ENCODE assay signal across 8 cellular contexts in genomic region chrX:68828740-68829593, GRCh38. TPM values are rescaled to one million over a fixed set of nuclear protein-coding genes. Genes with fewer than 3 reads are reported as not detected.
DNase-seq lines count a peak whose midpoint lies in the region; TF ChIP-seq lines count a peak whose summit lies in the region.

Gene EFNB1, plus strand, starts transcription at chrX:68829021. Its CDS starts 756 bp downstream, at chrX:68829777.

- H3K36me3 Mint-ChIP-seq in activated naive CD8-positive, alpha-beta T cell: no peaks in the 10 kb centered on the region

- H2AFZ ChIP-seq in SK-N-SH (ENCODE audit: low read depth): peak within 1 kb of the TSS; percentile 88; the same call in 1 of the 2 replicates
- peak within 1 kb of the TSS; percentile 22 for H2AFZ ChIP-seq in osteoblast (ENCODE audit: low read length)

- H3K9ac ChIP-seq in SK-N-SH: peak within 1 kb of the TSS; percentile 44

- no peaks in the 10 kb centered on the region for H3K36me3 ChIP-seq in SK-N-SH (replicated peaks in 1 of 2; ENCODE audit: control insufficient read depth in 1 of 2, insufficient read depth in 2 of 2, low read length in 1 of 2)
- no peaks in the 10 kb centered on the region for H3K36me3 ChIP-seq in osteoblast (ENCODE audit: insufficient read depth, low read length)
- H3K36me3 ChIP-seq in testis (ENCODE audit: low read depth, missing control alignments): no peaks in the 10 kb centered on the region

- TF ChIP-seq RAD21 in SK-N-SH (IDR thresholded peaks at IDR 0.05; ENCODE audit: low read length): peak; percentile 3; the same call in 1 of the 2 replicates

- H4K20me1 ChIP-seq in SK-N-SH (ENCODE audit: insufficient read depth) (peaks cover 2% of the 10 kb centered on the region; the same call in 1 of the 2 replicates), osteoblast (ENCODE audit: insufficient read depth, low read length) (peaks cover 18% of the 10 kb centered on the region)

- H3K79me2 ChIP-seq in SK-N-SH (ENCODE audit: insufficient read depth) (no peaks in the 10 kb centered on the region), osteoblast (ENCODE audit: insufficient read depth, low read length) (peaks cover 25% of the 10 kb centered on the region)

- no peak for TF ChIP-seq CTCF in NB4 (IDR thresholded peaks at IDR 0.05; ENCODE audit: low read depth, low read length)
- TF ChIP-seq CTCF in SK-N-SH (IDR thresholded peaks at IDR 0.05): no peak
- no peak for TF ChIP-seq CTCF in osteoblast (IDR thresholded peaks at IDR 0.05; ENCODE audit: extremely low read depth, low read depth, low read length)
- no peak for TF ChIP-seq CTCF in testis (IDR thresholded peaks at IDR 0.05)

- CTCF ChIA-PET in HEK293T (lab: Yijun Ruan, JAX): interaction anchor here (0.6 to 3.2 kb wide), 25 partner anchors 16 to 559 kb away, joined by 3 to 54 read pairs (median 5); no protein-coding TSS in a partner anchor
- CTCF ChIA-PET in SK-N-SH (lab: Yijun Ruan, JAX): interaction anchor here (0.6 to 6.6 kb wide), 35 partner anchors 13 to 632 kb away, joined by 3 to 95 read pairs (median 9); no protein-coding TSS in a partner anchor

- TF ChIP-seq POLR2A in NB4 (IDR thresholded peaks at IDR 0.05; ENCODE audit: extremely low read depth, insufficient read length): peak; percentile 38
- TF ChIP-seq POLR2A in testis (IDR thresholded peaks at IDR 0.05): peak; percentile 90

- no peaks in the 10 kb centered on the region for H3F3A ChIP-seq in SK-N-SH (replicated peaks; ENCODE audit: insufficient read depth)

- peaks cover 18% of the 10 kb centered on the region for H3K4me1 Mint-ChIP-seq in activated naive CD8-positive, alpha-beta T cell (ENCODE audit: low read depth)

- intact Hi-C loops in testis (cut with DNase I; ENCODE audit: low total_unique reads): no loop called here

- no peaks in the 10 kb centered on the region for H3K27me3 Mint-ChIP-seq in activated naive CD8-positive, alpha-beta T cell

- peak within 1 kb of the TSS; percentile 90 for H3K4me3 Mint-ChIP-seq in activated naive CD8-positive, alpha-beta T cell

- H3K4me1 ChIP-seq in SK-N-SH (ENCODE audit: control insufficient read depth in 1 of 2, insufficient read depth in 2 of 2, low read depth in 1 of 2, low read length in 1 of 2) (peaks cover 0 to 9% of the 10 kb centered on the region in 2 experiments; a peak in 1 of 4 replicates), osteoblast (ENCODE audit: insufficient read depth, low read length) (peaks cover 3% of the 10 kb centered on the region), testis (no peaks in the 10 kb centered on the region)

- H3K27ac Mint-ChIP-seq in activated naive CD8-positive, alpha-beta T cell: peak within 1 kb of the TSS; percentile 19

- POLR2A ChIA-PET in HEK293T (lab: Yijun Ruan, JAX): interaction anchor here (0.7 to 3.3 kb wide), 41 partner anchors 8 to 562 kb away, joined by 3 to 26 read pairs (median 4); partner anchors contain the start of gene PJA1
- POLR2A ChIA-PET in SK-N-SH (lab: Yijun Ruan, JAX): interaction anchor here (0.8 to 3.2 kb wide), 21 partner anchors 8 to 409 kb away, joined by 3 to 26 read pairs (median 4); partner anchors contain the start of gene PJA1

- DNase-seq in GM04503 (ENCODE audit: low read depth) (peak; percentile 67), HEK293T (ENCODE audit: extremely low spot score) (peak; percentile 85), NB4 (ENCODE audit: low read depth) (peak; percentile 94), SK-N-SH (peak; percentile 87), glomerular visceral epithelial cell (ENCODE audit: extremely low spot score) (peak; percentile 94), osteoblast (ENCODE audit: insufficient read length, low spot score, missing footprints) (peak; percentile 97), testis (peak; percentile 95)

- no peaks in the 10 kb centered on the region for H3K9me2 ChIP-seq in SK-N-SH

- no peak for TF ChIP-seq EP300 in SK-N-SH (IDR thresholded peaks at IDR 0.05; ENCODE audit: borderline replicate concordance in 1 of 2, low read depth in 1 of 2, low read length in 1 of 2)

- no peaks in the 10 kb centered on the region for H3K9me3 Mint-ChIP-seq in activated naive CD8-positive, alpha-beta T cell (ENCODE audit: low read depth)

- H3K4me3 ChIP-seq in NB4 (ENCODE audit: low read depth, low read length): peak within 1 kb of the TSS; percentile 43
- peak within 1 kb of the TSS; percentile 61 to 62 for H3K4me3 ChIP-seq in SK-N-SH (ENCODE audit: low read depth in 2 of 2, low read length in 1 of 2)
- peak within 1 kb of the TSS; percentile 77 for H3K4me3 ChIP-seq in osteoblast (ENCODE audit: insufficient read depth, low read length)
- H3K4me3 ChIP-seq in testis: peak within 1 kb of the TSS; percentile 70 to 83

- peak within 1 kb of the TSS; percentile 81 for H3K4me2 ChIP-seq in SK-N-SH
- H3K4me2 ChIP-seq in osteoblast (ENCODE audit: insufficient read depth, low read length): peak within 1 kb of the TSS; percentile 76

- H3K9me3 ChIP-seq in SK-N-SH (no peaks in the 10 kb centered on the region), osteoblast (ENCODE audit: low read depth, low read length) (no peaks in the 10 kb centered on the region), testis (no peaks in the 10 kb centered on the region)

- peak within 1 kb of the TSS in 1 of 2 experiments; percentile 58; a peak in 1 of 4 replicates for H3K27ac ChIP-seq in SK-N-SH (ENCODE audit: low read depth in 2 of 2, low read length in 1 of 2)
- H3K27ac ChIP-seq in osteoblast (ENCODE audit: low read depth, low read length): peak within 1 kb of the TSS; percentile 3
- peak within 1 kb of the TSS; percentile 50 to 78 for H3K27ac ChIP-seq in testis

- WGBS in SK-N-SH (ENCODE audit: low lambda C conversion rate): 30% methylated on average over 10 of the region's 82 CpGs
- 0 to 1% methylated on average over 2 to 17 of the region's 82 CpGs for whole genome bisulfite sequencing in testis, 2 donors

- H3K27me3 ChIP-seq in SK-N-SH (ENCODE audit: insufficient read depth) (peaks cover 15% of the 10 kb centered on the region; the same call in 1 of the 2 replicates), osteoblast (ENCODE audit: insufficient read depth, low read length) (peaks cover 19% of the 10 kb centered on the region), testis (no peaks in the 10 kb centered on the region)

TF ChIP-seq in HEK293T, 16 proteins besides CTCF, POLR2A, EP300 and RAD21:
- TF ChIP-seq PKNOX1 (IDR thresholded peaks at IDR 0.05): no peak
- no peak for TF ChIP-seq TARDBP (IDR thresholded peaks at IDR 0.05)
- no peak for TF ChIP-seq FOXM1 (IDR thresholded peaks at IDR 0.05; ENCODE audit: borderline replicate concordance)
- no peak for TF ChIP-seq SUZ12 (IDR thresholded peaks at IDR 0.05)
- TF ChIP-seq NFRKB (IDR thresholded peaks at IDR 0.05): no peak
- no peak for TF ChIP-seq L3MBTL2 (conservative IDR thresholded peaks at IDR 0.05)
- TF ChIP-seq CTBP1 (IDR thresholded peaks at IDR 0.05; ENCODE audit: borderline replicate concordance): no peak

TF ChIP-seq in SK-N-SH, 30 proteins besides CTCF, POLR2A, EP300 and RAD21:
- TF ChIP-seq FOXM1 (IDR thresholded peaks at IDR 0.05; ENCODE audit: low read depth): no peak
- TF ChIP-seq SMC3 (IDR thresholded peaks at IDR 0.05; ENCODE audit: low read depth, low read length): peak; percentile 12; the same call in 1 of the 2 replicates
- no peak for TF ChIP-seq TCF12 (IDR thresholded peaks at IDR 0.05)
- TF ChIP-seq ELF1 (IDR thresholded peaks at IDR 0.05): no peak
- TF ChIP-seq CHD2 (IDR thresholded peaks at IDR 0.05; ENCODE audit: low read length, partially characterized antibody): no peak
- TF ChIP-seq TAF1 (IDR thresholded peaks at IDR 0.05; ENCODE audit: borderline replicate concordance, low read depth, low read length): peak; percentile 91
- no peak for TF ChIP-seq JUND (IDR thresholded peaks at IDR 0.05)
- TF ChIP-seq POLR2AphosphoS5 (IDR thresholded peaks at IDR 0.05; ENCODE audit: low read depth, low read length): peak; percentile 73
- peak; percentile 71 for TF ChIP-seq REST (IDR thresholded peaks at IDR 0.05; ENCODE audit: low read depth, low read length)

RNA-seq across cellular contexts. Expression of gene EFNB1, which starts in this region (rescaled TPM):
- polyA plus RNA-seq in SK-N-SH (2012; rRNA removed): 7.5 and 8.4 TPM in 2 replicates
- 3.9 and 6.5 TPM in 2 replicates for polyA plus RNA-seq in SK-N-SH (2012; cell fraction: cytosol; rRNA removed)
- 3.8 and 3.9 TPM in 2 replicates for polyA plus RNA-seq in SK-N-SH (2012; cell fraction: nucleus; rRNA removed)
- 34.7 and 35.7 TPM in 2 replicates for total RNA-seq in osteoblast
- 10 to 100 TPM; 14.6 to 29.4 TPM for total RNA-seq in testis
- polyA plus RNA-seq in testis (ENCODE audit: insufficient read depth, low read depth, low replicate concordance): 21.1 TPM
